In genomic region chr18:67380867-67381266, GRCh38 we compare ENCODE assay signal across 17 cellular contexts.
DNase-seq lines count a peak whose midpoint lies in the region; ATAC-seq and TF ChIP-seq lines count a peak whose summit lies in the region.
"Had no signal": no experiment of that assay in that cellular context is flagged by ENCODE, and none has a peak within 500 bp of the region (broad histone marks: within the 10 kb centered on the region; RNA-seq: fewer than 3 reads in every experiment).

No MANE protein-coding gene starts in this region.

- H3K4me1 ChIP-seq in GM23338 (ENCODE audit: insufficient read depth), result no peaks in the 10 kb centered on the region
- H3K4me1 ChIP-seq in OCI-LY3 (ENCODE audit: low read length), result no peaks in the 10 kb centered on the region
- H3K4me1 ChIP-seq in gastroesophageal sphincter, result no peaks in the 10 kb centered on the region
- H3K4me1 ChIP-seq in osteoblast (ENCODE audit: insufficient read depth, low read length), result peaks cover 3% of the 10 kb centered on the region
- H3K4me1 ChIP-seq in colonic mucosa, result no peaks in the 10 kb centered on the region
- H3K4me1 ChIP-seq: BE2C had no signal

- intact Hi-C loops in colonic mucosa (cut with DNase I), result no loop called here

- H3K4me2 ChIP-seq in GM23338 (no peak overlapping the region), OCI-LY3 (ENCODE audit: low read length) (no peak overlapping the region), osteoblast (ENCODE audit: insufficient read depth, low read length) (no peak overlapping the region)

- no peaks in the 10 kb centered on the region for H3K36me3 ChIP-seq in GM23338 (ENCODE audit: insufficient read depth)
- no peaks in the 10 kb centered on the region for H3K36me3 ChIP-seq in OCI-LY3 (replicated peaks; ENCODE audit: low read depth, low read length)
- no peaks in the 10 kb centered on the region for H3K36me3 ChIP-seq in gastroesophageal sphincter
- no peaks in the 10 kb centered on the region for H3K36me3 ChIP-seq in osteoblast (ENCODE audit: insufficient read depth, low read length)
- H3K36me3 ChIP-seq in colonic mucosa, result no peaks in the 10 kb centered on the region
- H3K36me3 ChIP-seq: BE2C had no signal

- no peaks in the 10 kb centered on the region for H3F3A ChIP-seq in GM23338 (replicated peaks; ENCODE audit: low read depth)

- no peak overlapping the region for H3K4me3 ChIP-seq in GM23338
- no peak overlapping the region for H3K4me3 ChIP-seq in OCI-LY3 (ENCODE audit: low read length)
- H3K4me3 ChIP-seq in gastroesophageal sphincter, result no peak overlapping the region
- no peak overlapping the region for H3K4me3 ChIP-seq in osteoblast (ENCODE audit: insufficient read depth, low read length)
- no peak overlapping the region for H3K4me3 ChIP-seq in colonic mucosa
- H3K4me3 ChIP-seq: GM23248 had no signal

- H3K27me3 ChIP-seq in GM23338 (ENCODE audit: insufficient read depth), result no peaks in the 10 kb centered on the region
- H3K27me3 ChIP-seq in OCI-LY3 (ENCODE audit: low read depth, low read length), result no peaks in the 10 kb centered on the region
- no peaks in the 10 kb centered on the region for H3K27me3 ChIP-seq in gastroesophageal sphincter
- H3K27me3 ChIP-seq in osteoblast (ENCODE audit: insufficient read depth, low read length), result no peaks in the 10 kb centered on the region
- no peaks in the 10 kb centered on the region for H3K27me3 ChIP-seq in colonic mucosa
- H3K27me3 ChIP-seq: BE2C had no signal

- ATAC-seq in GM23338 (peak; percentile 56), gastroesophageal sphincter (peak; percentile 28)

- no peak for TF ChIP-seq POLR2A in gastroesophageal sphincter (IDR thresholded peaks at IDR 0.05)

- H3K9me3 Mint-ChIP-seq in GM23338, result no peaks in the 10 kb centered on the region

- H3K36me3 Mint-ChIP-seq in GM23338 (ENCODE audit: low read depth), result no peaks in the 10 kb centered on the region
- H3K36me3 Mint-ChIP-seq: CD4-positive, CD25-positive, alpha-beta regulatory T cell; CD8-positive, alpha-beta memory T cell had no signal

- H3K27ac Mint-ChIP-seq in GM23338, result no peak overlapping the region
- H3K27ac Mint-ChIP-seq: CD4-positive, CD25-positive, alpha-beta regulatory T cell; CD8-positive, alpha-beta memory T cell had no signal

- no peaks in the 10 kb centered on the region for H3K4me1 Mint-ChIP-seq in GM23338
- H3K4me1 Mint-ChIP-seq: CD4-positive, CD25-positive, alpha-beta regulatory T cell; CD8-positive, alpha-beta memory T cell had no signal

- TF ChIP-seq EP300 in gastroesophageal sphincter (IDR thresholded peaks at IDR 0.05), result no peak

- H3K9ac ChIP-seq in OCI-LY3 (ENCODE audit: low read length), result no peak overlapping the region
- no peak overlapping the region for H3K9ac ChIP-seq in colonic mucosa (ENCODE audit: low read depth in 2 of 2, low read length in 2 of 2)
- H3K9ac ChIP-seq: GM23248 had no signal

- no peaks in the 10 kb centered on the region for H4K20me1 ChIP-seq in GM23338 (replicated peaks; ENCODE audit: insufficient read depth)
- H4K20me1 ChIP-seq in OCI-LY3 (ENCODE audit: insufficient read depth, low read length), result no peaks in the 10 kb centered on the region
- H4K20me1 ChIP-seq in osteoblast (ENCODE audit: insufficient read depth, low read length), result no peaks in the 10 kb centered on the region

- no peak overlapping the region for H2AFZ ChIP-seq in GM23338
- H2AFZ ChIP-seq in OCI-LY3 (ENCODE audit: low read depth, low read length), result peak overlapping the region; percentile 37; the same call in 1 of the 2 replicates
- peak overlapping the region; percentile 45 for H2AFZ ChIP-seq in osteoblast (ENCODE audit: low read length)
- H2AFZ ChIP-seq: GM23248 had no signal

- H3K4me3 Mint-ChIP-seq in GM23338, result no peak overlapping the region
- H3K4me3 Mint-ChIP-seq: CD4-positive, CD25-positive, alpha-beta regulatory T cell; CD8-positive, alpha-beta memory T cell had no signal

- no CpG with 5 or more reads among the region's 3 CpGs for WGBS in gastroesophageal sphincter (ENCODE audit: low coverage in 1 of 2), 2 donors

- H3K27ac ChIP-seq in GM23338 (ENCODE audit: low read depth) (no peak overlapping the region), OCI-LY3 (ENCODE audit: low read length) (no peak overlapping the region), gastroesophageal sphincter (no peak overlapping the region), osteoblast (ENCODE audit: low read depth, low read length) (no peak overlapping the region), colonic mucosa (no peak overlapping the region)
- H3K27ac ChIP-seq: GM23248 had no signal

- H3K9me3 ChIP-seq in OCI-LY3 (ENCODE audit: insufficient read depth, low read length) (no peaks in the 10 kb centered on the region), gastroesophageal sphincter (no peaks in the 10 kb centered on the region), osteoblast (ENCODE audit: low read depth, low read length) (no peaks in the 10 kb centered on the region), colonic mucosa (no peaks in the 10 kb centered on the region)
- H3K9me3 ChIP-seq: BE2C, Caco-2 had no signal

- H3K9me2 ChIP-seq in GM23338 (ENCODE audit: insufficient read depth), result no peaks in the 10 kb centered on the region

- TF ChIP-seq CTCF in GM23338 (conservative IDR thresholded peaks at IDR 0.05; ENCODE audit: low read depth in 2 of 2) (peak in 1 of 2 experiments; percentile 45; a peak in 2 of 4 replicates), OCI-LY3 (IDR thresholded peaks at IDR 0.05; ENCODE audit: low read depth, low read length) (no peak), gastroesophageal sphincter (IDR thresholded peaks at IDR 0.05) (no peak), osteoblast (IDR thresholded peaks at IDR 0.05; ENCODE audit: extremely low read depth, low read depth, low read length) (no peak), colonic mucosa (IDR thresholded peaks at IDR 0.05) (no peak)

- DNase-seq in GM23338 (ENCODE audit: low spot score) (no peak), osteoblast (ENCODE audit: insufficient read length, low spot score, missing footprints) (no peak), T-helper 9 cell (no peak), RPMI8226 (no peak), colonic mucosa (no peak), EL (no peak)
- DNase-seq: ACHN; BE2C; C1 segment of cervical spinal cord; Caco-2; CD4-positive, CD25-positive, alpha-beta regulatory T cell; CD8-positive, alpha-beta memory T cell; GDM1; GM23248; H7 had no signal

- no peaks in the 10 kb centered on the region for H3K79me2 ChIP-seq in GM23338 (replicated peaks; ENCODE audit: insufficient read depth)
- no peaks in the 10 kb centered on the region for H3K79me2 ChIP-seq in OCI-LY3 (ENCODE audit: low read length)
- no peaks in the 10 kb centered on the region for H3K79me2 ChIP-seq in osteoblast (ENCODE audit: insufficient read depth, low read length)

- H3K27me3 Mint-ChIP-seq in GM23338 (ENCODE audit: insufficient read depth, low read depth, poor library complexity), result no peaks in the 10 kb centered on the region
- H3K27me3 Mint-ChIP-seq: CD4-positive, CD25-positive, alpha-beta regulatory T cell had no signal

TF ChIP-seq in GM23338, 12 proteins besides CTCF, POLR2A, EP300 and RAD21:
- TF ChIP-seq NANOG (IDR thresholded peaks at IDR 0.05; ENCODE audit: borderline replicate concordance) (no peak), EZH2 (IDR thresholded peaks at IDR 0.05; ENCODE audit: low read depth, unreplicated experiment) (no peak), ZNF114 (CRISPR knock-in tag; IDR thresholded peaks at IDR 0.05) (no peak), ETS1 (IDR thresholded peaks at IDR 0.05) (no peak), REST (IDR thresholded peaks at IDR 0.05; ENCODE audit: unreplicated experiment) (no peak), ZNF331 (CRISPR knock-in tag; IDR thresholded peaks at IDR 0.05; ENCODE audit: low read depth) (no peak), EZH2phosphoT487 (IDR thresholded peaks at IDR 0.05; ENCODE audit: unreplicated experiment) (no peak), POLR2AphosphoS5 (IDR thresholded peaks at IDR 0.05; ENCODE audit: low read depth) (no peak)
TF ChIP-seq in GM23338: peak in this region for 0.
